13 cellular contexts compared by ENCODE assay signal in genomic region chr9:129078691-129079503, GRCh38. TPM values are rescaled to one million over a fixed set of nuclear protein-coding genes. Genes with fewer than 3 reads are reported as not detected.
A peak's percentile ranks its signal among the peaks of the same experiment; 100 is the strongest.
DNase-seq lines count a peak whose midpoint lies in the region; ATAC-seq and TF ChIP-seq lines count a peak whose summit lies in the region.
"Had no signal": no experiment of that assay in that cellular context is flagged by ENCODE, and none has a peak within 500 bp of the region (broad histone marks: within the 10 kb centered on the region; RNA-seq: fewer than 3 reads in every experiment).

No MANE protein-coding gene starts in this region.

- H3K9ac ChIP-seq in OCI-LY1 (ENCODE audit: low read length) (no peak overlapping the region), duodenal mucosa (ENCODE audit: low read depth in 1 of 2, low read length in 2 of 2) (peak overlapping the region in 1 of 2 donors; percentile 43)

- H3K4me3 ChIP-seq in Caco-2 (ENCODE audit: low read depth, low read length) (no peak overlapping the region), OCI-LY1 (ENCODE audit: low read depth, low read length, poor library complexity, severe bottlenecking) (no peak overlapping the region), duodenal mucosa (ENCODE audit: low read depth in 1 of 2, low read length in 2 of 2) (peak overlapping the region; percentile 36 to 40), A673 (ENCODE audit: low read depth, low read length, poor library complexity, severe bottlenecking) (no peak overlapping the region)
- H3K4me3 ChIP-seq: tibial artery had no signal

- no peaks in the 10 kb centered on the region for H3K9me3 ChIP-seq in Caco-2
- no peaks in the 10 kb centered on the region for H3K9me3 ChIP-seq in OCI-LY1 (ENCODE audit: low read length)
- H3K9me3 ChIP-seq in duodenal mucosa (ENCODE audit: control insufficient read depth in 1 of 2, low read length in 2 of 2), result no peaks in the 10 kb centered on the region
- H3K9me3 ChIP-seq in A673 (ENCODE audit: low read depth, low read length, poor library complexity, severe bottlenecking), result no peaks in the 10 kb centered on the region
- H3K9me3 ChIP-seq: tibial artery had no signal

- H3F3A ChIP-seq in OCI-LY1 (ENCODE audit: insufficient read depth, low read length), result no peaks in the 10 kb centered on the region

- peaks cover 5% of the 10 kb centered on the region for H3K4me1 Mint-ChIP-seq in Caco-2 (ENCODE audit: low read depth, unreplicated experiment)
- peaks cover 7% of the 10 kb centered on the region for H3K4me1 Mint-ChIP-seq in nephron

- intact Hi-C loops in Caco-2 (cut with micrococcal nuclease; ENCODE audit: unreplicated experiment) (no loop called here), A673 (cut with micrococcal nuclease; ENCODE audit: unreplicated experiment) (no loop called here)

- POLR2A ChIA-PET in Caco-2 (lab: Charles Lee), result no interaction called here
- POLR2A ChIA-PET in A673 (lab: Charles Lee; ENCODE audit: low non-redundant PET), result no interaction called here

- H3K27ac ChIP-seq in OCI-LY1 (ENCODE audit: low read depth, low read length, poor library complexity, severe bottlenecking) (no peak overlapping the region), duodenal mucosa (ENCODE audit: low read depth, low read length) (peak overlapping the region; percentile 71), A673 (ENCODE audit: low read depth, low read length, poor library complexity, severe bottlenecking) (no peak overlapping the region)
- H3K27ac ChIP-seq: tibial artery had no signal

- ATAC-seq in GM21529 (IDR thresholded peaks at IDR 0.05; ENCODE audit: unreplicated experiment) (no peak), HG03469 (IDR thresholded peaks at IDR 0.05; ENCODE audit: unreplicated experiment) (no peak)

- H3K4me3 Mint-ChIP-seq in Caco-2 (ENCODE audit: unreplicated experiment) (peak overlapping the region; percentile 45), nephron (peak overlapping the region; percentile 92 to 93 (median 93))

- no peak overlapping the region for H2AFZ ChIP-seq in OCI-LY1 (ENCODE audit: low read length)

- no peaks in the 10 kb centered on the region for H3K9me2 ChIP-seq in OCI-LY1 (ENCODE audit: low read depth, low read length)

- H3K36me3 Mint-ChIP-seq in Caco-2 (ENCODE audit: insufficient read depth, unreplicated experiment), result peaks cover 13% of the 10 kb centered on the region
- no peaks in the 10 kb centered on the region for H3K36me3 Mint-ChIP-seq in nephron (ENCODE audit: low read depth)

- no peaks in the 10 kb centered on the region for H4K20me1 ChIP-seq in OCI-LY1 (ENCODE audit: insufficient read depth, low read length)

- TF ChIP-seq CTCF in Caco-2 (IDR thresholded peaks at IDR 0.05; ENCODE audit: insufficient read depth in 1 of 2, low read depth in 1 of 2, low read length in 1 of 2, severe bottlenecking in 1 of 2, unreplicated experiment in 1 of 2), result no peak
- no peak for TF ChIP-seq CTCF in OCI-LY1 (IDR thresholded peaks at IDR 0.05; ENCODE audit: low read length)
- TF ChIP-seq CTCF in nephron (IDR thresholded peaks at IDR 0.05; ENCODE audit: unreplicated experiment in 3 of 3), result no peak
- no peak for TF ChIP-seq CTCF in A673 (conservative IDR thresholded peaks at IDR 0.05; ENCODE audit: low read depth, low read length)

- H3K27me3 Mint-ChIP-seq in Caco-2 (ENCODE audit: insufficient read depth, unreplicated experiment) (no peaks in the 10 kb centered on the region), nephron (ENCODE audit: low read depth) (no peaks in the 10 kb centered on the region)

- H3K79me2 ChIP-seq in OCI-LY1 (ENCODE audit: insufficient read depth, low read length), result peaks cover 8% of the 10 kb centered on the region

- H3K27me3 ChIP-seq in Caco-2 (replicated peaks; ENCODE audit: control insufficient read depth, insufficient read depth, low read length) (no peaks in the 10 kb centered on the region), OCI-LY1 (ENCODE audit: insufficient read depth, low read length) (no peaks in the 10 kb centered on the region), duodenal mucosa (ENCODE audit: control insufficient read depth in 1 of 2, insufficient read depth in 2 of 2, low read length in 2 of 2) (no peaks in the 10 kb centered on the region), A673 (replicated peaks; ENCODE audit: insufficient read depth, low read depth, low read length, poor library complexity) (no peaks in the 10 kb centered on the region)
- H3K27me3 ChIP-seq: tibial artery had no signal

- BruUV-seq in Caco-2 (replicated peaks; lab: Mats Ljungman, UMichigan) (no TSS peak), A673 (replicated peaks; lab: Mats Ljungman, UMichigan) (no TSS peak)

- CTCF ChIA-PET in Caco-2 (lab: Charles Lee), result no interaction called here
- CTCF ChIA-PET in A673 (lab: Charles Lee), result no interaction called here

- H3K9me3 Mint-ChIP-seq in Caco-2 (ENCODE audit: unreplicated experiment), result no peaks in the 10 kb centered on the region
- no peaks in the 10 kb centered on the region for H3K9me3 Mint-ChIP-seq in nephron

- no peaks in the 10 kb centered on the region for H3K36me3 ChIP-seq in Caco-2 (ENCODE audit: control insufficient read depth, insufficient read depth, low read length)
- H3K36me3 ChIP-seq in OCI-LY1 (ENCODE audit: insufficient read depth, low read length), result no peaks in the 10 kb centered on the region
- peaks cover 0 to 8% of the 10 kb centered on the region in 2 donors for H3K36me3 ChIP-seq in duodenal mucosa (ENCODE audit: control insufficient read depth in 1 of 2, insufficient read depth in 2 of 2, low read length in 2 of 2)
- H3K36me3 ChIP-seq in A673 (ENCODE audit: insufficient read depth, low read length, poor library complexity, severe bottlenecking), result no peaks in the 10 kb centered on the region
- H3K36me3 ChIP-seq: tibial artery had no signal

- peaks cover 14% of the 10 kb centered on the region; the same call in 1 of the 2 replicates for H3K4me1 ChIP-seq in Caco-2
- H3K4me1 ChIP-seq in OCI-LY1 (ENCODE audit: insufficient read depth, low read length, severe bottlenecking), result peaks cover 27% of the 10 kb centered on the region
- H3K4me1 ChIP-seq in duodenal mucosa (ENCODE audit: control insufficient read depth in 1 of 2, insufficient read depth in 2 of 2, low read length in 2 of 2), result peaks cover 52 to 64% of the 10 kb centered on the region in 2 donors
- H3K4me1 ChIP-seq in A673 (ENCODE audit: insufficient read depth, low read length, poor library complexity, severe bottlenecking), result peaks cover 15% of the 10 kb centered on the region

- peak overlapping the region; percentile 96; the same call in 1 of the 2 replicates for H3K4me2 ChIP-seq in OCI-LY1 (ENCODE audit: low read length)

- H3K27ac Mint-ChIP-seq in Caco-2 (ENCODE audit: unreplicated experiment) (no peak overlapping the region), nephron (no peak overlapping the region)

- DNase-seq in Caco-2 (peak in 1 of 2 experiments; percentile 34), A673 (ENCODE audit: low spot score) (no peak)
- DNase-seq in activated CD8-positive, alpha-beta memory T cell treated with anti-CD3 and anti-CD28 coated beads, Interleukin-2, amount 50 U/mL, for 4 hours, result no peak
- DNase-seq: effector memory CD4-positive, alpha-beta T cell; foreskin melanocyte; NCI-H2227 treated with DMSO at 0.1 percent for 48 hours; SW 1271 had no signal

RNA-seq across cellular contexts. Expression of gene DOLPP1, which starts 2.0 kb away (rescaled TPM):
- 44.7 and 45.1 TPM in 2 replicates for total RNA-seq in Caco-2 (2022)
- 30.2 and 30.4 TPM in 2 replicates for total RNA-seq in A673 (2021)

RNA-seq across cellular contexts. Expression of gene CRAT, which starts 31.7 kb away (rescaled TPM):
- total RNA-seq in Caco-2 (2022) (16.2 and 20.7 TPM in 2 replicates), A673 (2021) (10.1 and 16.2 TPM in 2 replicates)

RNA-seq across cellular contexts. Expression of gene PTPA, which starts 32.3 kb away (rescaled TPM):
- 100 and 107 TPM in 2 replicates for total RNA-seq in Caco-2 (2022)
- 153 and 157 TPM in 2 replicates for total RNA-seq in A673 (2021)

RNA-seq across cellular contexts. Expression of gene MIGA2, which starts 42.5 kb away (rescaled TPM):
- 25.1 and 34.8 TPM in 2 replicates for total RNA-seq in Caco-2 (2022)
- 26.7 and 27.7 TPM in 2 replicates for total RNA-seq in A673 (2021)

RNA-seq across cellular contexts. Expression of gene SH3GLB2, which starts 50.8 kb away (rescaled TPM):
- 64.2 and 66.7 TPM in 2 replicates for total RNA-seq in Caco-2 (2022)
- total RNA-seq in A673 (2021), result 52.7 and 59.4 TPM in 2 replicates

Comparison
In these comparisons a context has a peak if more than half of its experiments do, and no peak if none do; other contexts are left out.
1. H3K4me3 ChIP-seq: peak in duodenal mucosa (2 of 2); none in Caco-2 (single experiment), OCI-LY1 (single experiment) and A673 (single experiment).